Comparison of ENCODE assay signal across 9 cellular contexts in genomic region chr4:61201562-61202099, GRCh38. TPM values are rescaled to one million over a fixed set of nuclear protein-coding genes. Genes with fewer than 3 reads are reported as not detected.
DNase-seq lines count a peak whose midpoint lies in the region; ATAC-seq, FAIRE-seq and TF ChIP-seq lines count a peak whose summit lies in the region.
"Had no signal": no experiment of that assay in that cellular context is flagged by ENCODE, and none has a peak within 500 bp of the region (broad histone marks: within the 10 kb centered on the region; RNA-seq: fewer than 3 reads in every experiment).

No MANE protein-coding gene starts in this region.

- under 1% methylated on average over 35 of the region's 39 CpGs for WGBS in smooth muscle cell (ENCODE audit: low lambda C conversion rate)

- peaks cover 4% of the 10 kb centered on the region for H3K9me3 Mint-ChIP-seq in CD4-positive, alpha-beta T cell

- no peak overlapping the region for H3K4me3 Mint-ChIP-seq in CD4-positive, alpha-beta T cell

- ATAC-seq in CD4-positive, alpha-beta T cell (ENCODE audit: poor library complexity) = no peak

- H4K20me1 ChIP-seq in smooth muscle cell (ENCODE audit: low read depth) = no peaks in the 10 kb centered on the region

- H3K4me3 ChIP-seq in astrocyte of the cerebellum (ENCODE audit: low read depth, low read length) (peak overlapping the region; percentile 76), iPS-18a (ENCODE audit: low read length) (peak overlapping the region; percentile 71), smooth muscle cell (peak overlapping the region; percentile 85)

- CTCF ChIA-PET in CD4-positive, alpha-beta T cell (lab: Charles Lee) = no interaction called here

- H3K36me3 Mint-ChIP-seq in CD4-positive, alpha-beta T cell (ENCODE audit: low read depth) = no peaks in the 10 kb centered on the region

- no peaks in the 10 kb centered on the region for H3K36me3 ChIP-seq in iPS-18a (ENCODE audit: control insufficient read depth, low read depth, low read length)
- H3K36me3 ChIP-seq in smooth muscle cell (ENCODE audit: low read depth) = no peaks in the 10 kb centered on the region

- peaks cover 51% of the 10 kb centered on the region for H3K27me3 ChIP-seq in iPS-18a (ENCODE audit: control insufficient read depth, insufficient read depth, low read length)
- peaks cover 39% of the 10 kb centered on the region for H3K27me3 ChIP-seq in smooth muscle cell (ENCODE audit: low read depth)
- peaks cover 43% of the 10 kb centered on the region for H3K27me3 ChIP-seq in CD4-positive, alpha-beta T cell (ENCODE audit: control insufficient read depth, insufficient read depth, low read length)

- H3K79me2 ChIP-seq in smooth muscle cell (ENCODE audit: low read depth) = no peaks in the 10 kb centered on the region

- POLR2A ChIA-PET in CD4-positive, alpha-beta T cell (lab: Charles Lee) = no interaction called here

- H3F3A ChIP-seq in smooth muscle cell (ENCODE audit: low read depth) = no peaks in the 10 kb centered on the region

- no peak for FAIRE-seq in HTR-8/SVneo (lab: Jason Lieb, UNC)
- FAIRE-seq: colon had no signal

- H3K27me3 Mint-ChIP-seq in CD4-positive, alpha-beta T cell = peaks cover 45% of the 10 kb centered on the region

- DNase-seq in HTR-8/SVneo (ENCODE audit: insufficient read length, low spot score) (peak; percentile 0), astrocyte of the cerebellum (ENCODE audit: low read depth) (no peak), smooth muscle cell (lab: John Stamatoyannopoulos, UW; ENCODE audit: unreplicated experiment) (no peak), cortex of kidney (lab: John Stamatoyannopoulos, UW) (no peak), NK-92 (lab: John Stamatoyannopoulos, UW; ENCODE audit: unreplicated experiment) (no peak), midbrain (lab: John Stamatoyannopoulos, UW) (no peak)
- DNase-seq in CD4-positive, alpha-beta T cell = no peak

- H3K27ac ChIP-seq in iPS-18a (ENCODE audit: low read length) (no peak overlapping the region), smooth muscle cell (ENCODE audit: low read depth) (no peak overlapping the region)
- no peak overlapping the region for H3K27ac ChIP-seq in CD4-positive, alpha-beta T cell (ENCODE audit: low read depth, low read length)

- H2AFZ ChIP-seq in smooth muscle cell (ENCODE audit: low read depth) = peak overlapping the region; percentile 100

- no peak overlapping the region for H3K27ac Mint-ChIP-seq in CD4-positive, alpha-beta T cell

- no peak for TF ChIP-seq CTCF in astrocyte of the cerebellum (IDR thresholded peaks at IDR 0.05; ENCODE audit: low read depth, low read length, missing control alignments)
- no peak for TF ChIP-seq CTCF in smooth muscle cell (IDR thresholded peaks at IDR 0.05; ENCODE audit: borderline replicate concordance, insufficient read depth, poor library complexity, severe bottlenecking)
- no peak for TF ChIP-seq CTCF in CD4-positive, alpha-beta T cell (IDR thresholded peaks at IDR 0.05)

- no peaks in the 10 kb centered on the region for H3K9me3 ChIP-seq in iPS-18a (ENCODE audit: control insufficient read depth, low read depth, low read length)
- no peaks in the 10 kb centered on the region for H3K9me3 ChIP-seq in smooth muscle cell (replicated peaks; ENCODE audit: low read depth)
- no peaks in the 10 kb centered on the region for H3K9me3 ChIP-seq in CD4-positive, alpha-beta T cell (ENCODE audit: control insufficient read depth, low read length)

- in situ Hi-C loops in astrocyte of the cerebellum (cut with HindIII; ENCODE audit: low sequenced_read_pairs) = no loop called here

- H3K4me1 ChIP-seq in iPS-18a (ENCODE audit: control insufficient read depth, low read depth, low read length) (peaks cover 29% of the 10 kb centered on the region), smooth muscle cell (ENCODE audit: low read depth) (peaks cover 16% of the 10 kb centered on the region)

- H3K9ac ChIP-seq in iPS-18a (ENCODE audit: low read length) = peak overlapping the region; percentile 75
- H3K9ac ChIP-seq in smooth muscle cell (ENCODE audit: low read depth) = peak overlapping the region; percentile 28

- peak overlapping the region; percentile 99 for H3K4me2 ChIP-seq in smooth muscle cell

- intact Hi-C loops in CD4-positive, alpha-beta T cell (cut with DNase I, micrococcal nuclease) = no loop called here

- H3K4me1 Mint-ChIP-seq in CD4-positive, alpha-beta T cell (ENCODE audit: low read depth) = no peaks in the 10 kb centered on the region

RNA-seq across cellular contexts. Expression of gene ADGRL3, which starts 1.5 kb away (rescaled TPM):
- total RNA-seq in smooth muscle cell = 9.5 and 11.4 TPM in 2 replicates
- polyA plus RNA-seq in smooth muscle cell = 2.4 and 3.1 TPM in 2 replicates
- total RNA-seq in CD4-positive, alpha-beta T cell = not detected

Comparison
In these comparisons a context has a peak if more than half of its experiments do, and no peak if none do; other contexts are left out.
1. RNA of gene ADGRL3, which starts 1.5 kb away (total RNA-seq): 9.5 to 11.4 TPM in smooth muscle cell; not detected in CD4-positive, alpha-beta T cell; every median in the first group is over 10 times any median in the second.
2. Peak in every context shown above with its lines, with median percentiles within 50 percentile points of each other: H3K4me3 ChIP-seq.